In the genomic region with DNA sequence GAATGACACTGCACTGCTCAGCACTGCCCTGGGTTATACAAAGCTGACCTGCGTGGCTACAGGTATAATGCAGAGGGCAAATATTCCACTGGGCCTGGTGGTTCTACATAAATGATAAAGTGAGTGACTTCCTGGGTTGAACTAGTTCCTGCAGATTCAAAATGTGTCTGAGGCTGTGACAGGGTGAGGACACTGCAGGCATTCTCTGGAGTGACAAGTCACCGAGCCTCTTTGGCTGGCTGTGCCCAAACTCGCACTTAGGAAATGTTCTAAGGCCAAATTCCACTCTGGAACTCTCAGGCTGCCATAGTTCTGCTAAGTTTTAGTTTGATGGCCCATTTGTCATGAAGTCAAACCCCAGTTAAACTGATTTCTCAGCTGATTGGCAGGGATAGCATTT, we compare ENCODE assay signal across 1 cellular context.
TF ChIP-seq lines count a peak whose summit lies in the region.

No MANE protein-coding gene starts in this region.

TF ChIP-seq in liver, 16 proteins besides CTCF, POLR2A, EP300 and RAD21 (continued from another document):
- TF ChIP-seq RXRA (IDR thresholded peaks at IDR 0.05) (no peak), HNF4A (conservative IDR thresholded peaks at IDR 0.05) (peak; percentile 7 to 40)
